9 cellular contexts compared by ENCODE assay signal in the genomic region with DNA sequence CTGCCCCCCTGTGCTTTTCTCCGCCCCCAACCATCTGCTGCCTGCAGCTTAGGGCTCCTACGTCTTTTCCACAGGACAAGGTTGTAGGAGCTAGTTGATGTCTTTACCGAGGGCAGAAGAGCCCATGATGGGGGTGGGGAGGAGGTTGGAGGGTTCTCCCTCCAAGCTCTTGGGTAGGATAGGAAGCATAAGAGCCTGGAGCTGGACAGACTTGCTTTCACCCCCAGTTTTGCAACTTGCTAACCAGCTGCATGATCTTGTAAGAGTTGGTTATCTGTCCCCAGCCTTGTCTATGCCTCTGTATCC. TPM values are rescaled to one million over a fixed set of nuclear protein-coding genes. Genes with fewer than 3 reads are reported as not detected.
DNase-seq lines count a peak whose midpoint lies in the region; TF ChIP-seq lines count a peak whose summit lies in the region.
"Had no signal": no experiment of that assay in that cellular context is flagged by ENCODE, and none has a peak within 500 bp of the region (broad histone marks: within the 10 kb centered on the region; RNA-seq: fewer than 3 reads in every experiment).

No MANE protein-coding gene starts in this region.

- no CpG with 5 or more reads among the region's 3 CpGs for WGBS in iPS DF 6.9 (ENCODE audit: insufficient coverage, insufficient read length)
- 15 to 26% (median 20%) methylated on average over 3 of the region's 3 CpGs for WGBS in spleen, 5 donors

- H3K4me3 ChIP-seq in HUES48 (ENCODE audit: low read depth, low read length), result peak overlapping the region; percentile 90
- H3K4me3 ChIP-seq in iPS DF 6.9 (ENCODE audit: low read length), result peak overlapping the region; percentile 59; the same call in 1 of the 2 replicates
- peak overlapping the region; percentile 82 to 96 (median 86) for H3K4me3 ChIP-seq in spleen

- no peaks in the 10 kb centered on the region for H3K27me3 ChIP-seq in HUES48 (ENCODE audit: control insufficient read depth, insufficient read depth, low read length)
- H3K27me3 ChIP-seq in iPS DF 6.9 (ENCODE audit: control insufficient read depth, insufficient read depth, low read length), result no peaks in the 10 kb centered on the region
- H3K27me3 ChIP-seq in spleen (replicated peaks in 1 of 7), result no peaks in the 10 kb centered on the region

- TF ChIP-seq POLR2A in spleen (IDR thresholded peaks at IDR 0.05), result no peak

- H3K36me3 Mint-ChIP-seq in activated CD4-positive, alpha-beta memory T cell treated with anti-CD3 and anti-CD28 coated beads for 36 hours, result peaks cover 44% of the 10 kb centered on the region

- H3K4me1 ChIP-seq in HUES48 (ENCODE audit: control insufficient read depth, insufficient read depth, low read length) (peaks cover 16% of the 10 kb centered on the region), iPS DF 6.9 (ENCODE audit: control insufficient read depth, insufficient read depth, low read length) (no peaks in the 10 kb centered on the region), spleen (peaks cover 13 to 50% (median 34%) of the 10 kb centered on the region in 6 donors)

- CTCF ChIA-PET in activated CD4-positive, alpha-beta memory T cell treated with anti-CD3 and anti-CD28 coated beads for 36 hours (lab: Charles Lee), result interaction anchor here (0.7 to 2.3 kb wide), 7 partner anchors 41 to 291 kb away, joined by 3 to 8 read pairs (median 4); partner anchors contain the start of genes ABCC5 and EEF1AKMT4

- H3K36me3 ChIP-seq in HUES48 (ENCODE audit: control insufficient read depth, insufficient read depth, low read length) (peaks cover 78% of the 10 kb centered on the region), iPS DF 6.9 (ENCODE audit: control insufficient read depth, insufficient read depth, low read length) (peaks cover 22% of the 10 kb centered on the region), spleen (peaks cover 2 to 78% (median 68%) of the 10 kb centered on the region in 6 donors)

- DNase-seq in activated CD4-positive, alpha-beta memory T cell treated with anti-CD3 and anti-CD28 coated beads for 36 hours, result no peak
- DNase-seq in iPS DF 6.9 (ENCODE audit: low read depth, low spot score) (no peak), spleen (no peak), C1 segment of cervical spinal cord (lab: John Stamatoyannopoulos, UW) (no peak), dedifferentiated amniotic fluid mesenchymal stem cell (ENCODE audit: extremely low spot score) (no peak), NCI-H2029 (lab: John Stamatoyannopoulos, UW) (no peak), NCI-H446 (lab: John Stamatoyannopoulos, UW) (no peak)

- no peak overlapping the region for H3K27ac ChIP-seq in HUES48 (ENCODE audit: low read depth, low read length)
- no peak overlapping the region for H3K27ac ChIP-seq in iPS DF 6.9 (ENCODE audit: low read length)
- H3K27ac ChIP-seq in spleen, result peak overlapping the region in 5 of 8 donors; percentile 84 to 91 (median 87)

- H3K9me3 ChIP-seq in HUES48 (ENCODE audit: control insufficient read depth, insufficient read depth, low read length) (no peaks in the 10 kb centered on the region), iPS DF 6.9 (ENCODE audit: control insufficient read depth, insufficient read depth, low read length) (no peaks in the 10 kb centered on the region), spleen (no peaks in the 10 kb centered on the region)

- H3K4me3 Mint-ChIP-seq in activated CD4-positive, alpha-beta memory T cell treated with anti-CD3 and anti-CD28 coated beads for 36 hours, result peak overlapping the region; percentile 96

- H3K4me1 Mint-ChIP-seq in activated CD4-positive, alpha-beta memory T cell treated with anti-CD3 and anti-CD28 coated beads for 36 hours (ENCODE audit: low read depth), result peaks cover 29% of the 10 kb centered on the region

- TF ChIP-seq CTCF in spleen (IDR thresholded peaks at IDR 0.05 in 8 of 11, conservative IDR thresholded peaks at IDR 0.05 in 3 of 11), result no peak

- intact Hi-C loops in activated CD4-positive, alpha-beta memory T cell treated with anti-CD3 and anti-CD28 coated beads for 36 hours (cut with micrococcal nuclease), result loop anchor here (1.0 kb wide), 4 partner anchors 13 to 127 kb away; partner anchors contain the start of genes AP2M1, EIF2B5, EIF4G1 and PSMD2
- intact Hi-C loops in spleen (cut with DNase I; ENCODE audit: low total_unique reads), result loop anchor here (10.0 kb wide), 1 partner anchor 128 kb away; the partner anchor contains the start of gene EIF4G1

- POLR2A ChIA-PET in activated CD4-positive, alpha-beta memory T cell treated with anti-CD3 and anti-CD28 coated beads for 36 hours (lab: Charles Lee), result interaction anchor here (1.6 kb wide), 1 partner anchor 52 kb away, joined by 5 read pairs; the partner anchor contains the start of gene EIF2B5

- H3K9ac ChIP-seq in HUES48 (ENCODE audit: low read depth, low read length), result 0 out of 2 replicates have a peak overlapping the region, but pooled peaks have one; percentile 68

- no peaks in the 10 kb centered on the region for H3K27me3 Mint-ChIP-seq in activated CD4-positive, alpha-beta memory T cell treated with anti-CD3 and anti-CD28 coated beads for 36 hours

- peak overlapping the region; percentile 92 for H3K27ac Mint-ChIP-seq in activated CD4-positive, alpha-beta memory T cell treated with anti-CD3 and anti-CD28 coated beads for 36 hours

- H3K9me3 Mint-ChIP-seq in activated CD4-positive, alpha-beta memory T cell treated with anti-CD3 and anti-CD28 coated beads for 36 hours, result no peaks in the 10 kb centered on the region

RNA-seq across cellular contexts. Expression of gene ABCF3, which starts 0.9 kb away (rescaled TPM):
- total RNA-seq in activated CD4-positive, alpha-beta memory T cell treated with anti-CD3 and anti-CD28 coated beads for 36 hours, result 10 to 100 TPM; 41.2 to 48.7 TPM
- total RNA-seq in spleen, result 10 to 100 TPM; 46.4 to 90.7 (median 69.8) TPM
- polyA plus RNA-seq in spleen, result 10 to 100 TPM; 35.3 to 67.3 (median 61.2) TPM

RNA-seq across cellular contexts. Expression of gene AP2M1, which starts 12.2 kb away (rescaled TPM):
- total RNA-seq in activated CD4-positive, alpha-beta memory T cell treated with anti-CD3 and anti-CD28 coated beads for 36 hours, result 100 to 1,000 TPM; 218 to 221 TPM
- total RNA-seq in spleen, result 100 to 1,000 TPM; 192 to 254 (median 204) TPM
- polyA plus RNA-seq in spleen, result 100 to 1,000 TPM in 2 of 3 donors, 10 to 100 TPM in 1; 98.7 to 155 (median 137) TPM

RNA-seq across cellular contexts. Expression of gene DVL3, which starts 31.7 kb away (rescaled TPM):
- total RNA-seq in activated CD4-positive, alpha-beta memory T cell treated with anti-CD3 and anti-CD28 coated beads for 36 hours, result 10 to 100 TPM; 28.5 to 32.4 TPM
- total RNA-seq in spleen, result 10 to 100 TPM; 40.3 to 67.3 (median 54.2) TPM
- polyA plus RNA-seq in spleen, result 10 to 100 TPM; 12.3 to 28.2 (median 15.8) TPM

RNA-seq across cellular contexts. Expression of gene VWA5B2, which starts 42.5 kb away (rescaled TPM):
- total RNA-seq in activated CD4-positive, alpha-beta memory T cell treated with anti-CD3 and anti-CD28 coated beads for 36 hours, result not detected
- total RNA-seq in spleen, result under 1 TPM in 2 of 7 donors, not detected in 5; 0.28 to 0.68 TPM
- polyA plus RNA-seq in spleen, result under 1 TPM; 0.02 to 0.08 (median 0.03) TPM
- total RNA-seq: HT1080 had no signal

RNA-seq across cellular contexts. Expression of gene EIF2B5, which starts 51.7 kb away (rescaled TPM):
- 10 to 100 TPM; 49.6 to 51.5 TPM for total RNA-seq in activated CD4-positive, alpha-beta memory T cell treated with anti-CD3 and anti-CD28 coated beads for 36 hours
- total RNA-seq in spleen, result 10 to 100 TPM; 40.4 to 50.7 (median 46.3) TPM
- 10 to 100 TPM; 40.4 to 55.7 (median 52.8) TPM for polyA plus RNA-seq in spleen

Comparison
In these comparisons a context has a peak if more than half of its experiments do, and no peak if none do; other contexts are left out.
1. H3K27ac ChIP-seq: peak in spleen (5 of 8); none in HUES48 (single experiment) and iPS DF 6.9 (single experiment).
2. Peak in every context shown above with its lines, with median percentiles within 50 percentile points of each other: H3K4me3 ChIP-seq.